ENCODE assay signal across 1 cellular context in the genomic region with DNA sequence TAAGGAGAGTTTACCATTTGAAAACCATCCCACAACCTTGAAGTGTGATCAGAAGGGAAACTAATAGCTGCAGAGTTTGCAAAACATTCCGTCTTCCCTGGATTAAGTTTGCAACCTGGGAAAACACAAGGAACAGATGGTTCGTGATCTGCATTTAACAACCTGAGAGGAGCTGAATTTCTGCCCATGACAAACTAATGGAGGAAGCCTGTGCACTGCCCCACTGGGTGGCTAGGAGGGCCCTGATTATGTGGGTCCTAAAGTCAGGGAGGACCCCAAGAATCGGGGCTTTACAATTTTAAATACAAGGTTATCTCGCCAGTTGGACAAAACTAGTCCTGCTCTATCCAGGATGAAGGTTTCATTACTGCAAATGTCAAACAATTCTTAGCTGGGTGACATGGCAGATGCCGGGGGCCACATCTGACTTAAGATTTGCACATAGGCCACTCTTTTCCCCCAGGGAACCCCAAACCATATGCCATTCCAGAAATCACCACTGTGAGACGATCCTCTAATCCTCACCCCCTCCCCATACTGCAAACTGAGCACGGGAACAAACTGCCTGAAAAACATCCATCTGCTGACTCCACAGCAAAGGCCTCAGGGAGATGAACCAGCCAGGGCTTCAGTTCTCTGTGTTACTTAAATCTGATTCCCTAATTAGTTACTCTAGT.
TF ChIP-seq lines count a peak whose summit lies in the region.

No MANE protein-coding gene starts in this region.

TF ChIP-seq in GM23338, 12 proteins besides CTCF, POLR2A, EP300 and RAD21 (continued from another document):
- TF ChIP-seq, protein P1, sequence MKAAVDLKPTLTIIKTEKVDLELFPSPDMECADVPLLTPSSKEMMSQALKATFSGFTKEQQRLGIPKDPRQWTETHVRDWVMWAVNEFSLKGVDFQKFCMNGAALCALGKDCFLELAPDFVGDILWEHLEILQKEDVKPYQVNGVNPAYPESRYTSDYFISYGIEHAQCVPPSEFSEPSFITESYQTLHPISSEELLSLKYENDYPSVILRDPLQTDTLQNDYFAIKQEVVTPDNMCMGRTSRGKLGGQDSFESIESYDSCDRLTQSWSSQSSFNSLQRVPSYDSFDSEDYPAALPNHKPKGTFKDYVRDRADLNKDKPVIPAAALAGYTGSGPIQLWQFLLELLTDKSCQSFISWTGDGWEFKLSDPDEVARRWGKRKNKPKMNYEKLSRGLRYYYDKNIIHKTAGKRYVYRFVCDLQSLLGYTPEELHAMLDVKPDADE (IDR thresholded peaks at IDR 0.05), result no peak
- no peak for TF ChIP-seq POLR2AphosphoS5 (IDR thresholded peaks at IDR 0.05; ENCODE audit: low read depth)
